Comparison of ENCODE assay signal across 10 cellular contexts in the genomic region with DNA sequence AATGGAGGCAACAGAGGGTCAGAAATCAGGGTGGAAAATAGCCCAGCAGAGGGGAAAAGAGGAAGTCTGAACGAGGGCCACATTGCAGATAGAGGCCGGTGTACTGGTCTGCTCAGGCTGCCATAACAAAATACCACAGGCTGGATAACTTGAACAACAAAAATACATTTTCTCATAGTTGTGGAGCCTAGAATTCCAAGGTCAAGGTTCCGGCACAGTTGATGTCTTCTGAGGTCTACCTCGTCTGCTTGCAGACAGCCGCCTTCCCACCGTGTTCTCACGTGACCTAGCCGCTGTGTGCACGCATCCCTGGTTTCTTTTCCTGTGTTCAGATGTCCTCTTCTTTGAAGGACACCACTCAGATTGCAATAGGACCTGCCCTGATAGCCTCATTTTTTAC.
"Had no signal": no experiment of that assay in that cellular context is flagged by ENCODE, and none has a peak within 500 bp of the region (broad histone marks: within the 10 kb centered on the region; RNA-seq: fewer than 3 reads in every experiment).

No MANE protein-coding gene starts in this region.

- H3K4me1 ChIP-seq: HAP-1 had no signal

- H3K9ac ChIP-seq: GM23248, KMS-11 had no signal

- H3K9me3 ChIP-seq: HAP-1 had no signal

- H3K36me3 ChIP-seq: HAP-1 had no signal

- H3K4me3 ChIP-seq: GM23248, HAP-1 had no signal

- H2AFZ ChIP-seq: GM23248 had no signal

- H3K4me2 ChIP-seq: KMS-11 had no signal

- H3K27ac ChIP-seq: GM23248, KMS-11 had no signal

- DNase-seq: GM23248, GOT3, H7, HFFc6, IMR-90, KBM-7 had no signal

- ATAC-seq: HCT116 had no signal

- FAIRE-seq: HTR-8/SVneo had no signal
